1 cellular context compared by ENCODE assay signal in the genomic region with DNA sequence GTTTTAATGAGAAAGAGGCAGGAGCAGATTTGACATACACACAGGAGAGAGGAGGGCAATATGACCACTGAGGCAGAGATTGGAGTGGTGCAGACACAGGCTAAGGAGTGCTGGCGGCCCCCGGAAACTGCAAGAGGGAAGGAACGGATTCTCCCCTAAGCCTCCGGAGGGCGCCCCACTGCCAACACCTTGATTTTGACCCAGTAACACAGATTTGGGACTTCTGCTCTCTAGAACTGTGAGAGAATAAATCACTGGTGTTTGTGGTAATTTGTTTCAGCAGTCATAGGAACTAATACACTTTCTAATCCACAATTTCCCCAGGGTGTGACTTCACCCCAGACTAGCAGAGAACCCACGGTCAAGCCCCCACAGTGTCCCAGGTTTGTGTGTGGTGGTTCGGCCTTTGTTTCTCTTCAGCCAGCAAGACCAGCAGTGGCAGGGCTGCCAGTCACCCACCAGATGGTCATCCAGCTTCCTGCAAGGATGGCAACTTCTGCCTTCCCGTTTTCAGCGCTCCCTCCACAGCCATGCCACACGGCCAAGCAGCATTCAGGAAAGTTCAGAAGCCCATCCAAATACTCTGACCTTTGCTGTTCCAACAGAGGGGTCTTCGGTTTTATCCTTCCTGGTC.
A peak's percentile ranks its signal among the peaks of the same experiment; 100 is the strongest.
TF ChIP-seq lines count a peak whose summit lies in the region.

No MANE protein-coding gene starts in this region.

TF ChIP-seq in H1, 55 proteins besides CTCF, POLR2A, EP300 and RAD21:
- TF ChIP-seq SRF (IDR thresholded peaks at IDR 0.05; ENCODE audit: low read depth, low read length): 0 out of 2 replicates have a peak, but pooled peaks have one; percentile 7
- TF ChIP-seq RXRA (IDR thresholded peaks at IDR 0.05; ENCODE audit: insufficient read depth, low read depth, low read length): no peak
